In genomic region chr2:203455209-203455608, GRCh38 we compare ENCODE assay signal across 28 cellular contexts.
"Had no signal": no experiment of that assay in that cellular context is flagged by ENCODE, and none has a peak within 500 bp of the region (broad histone marks: within the 10 kb centered on the region; RNA-seq: fewer than 3 reads in every experiment).

No MANE protein-coding gene starts in this region.

- H3K9me3 ChIP-seq: esophagus squamous epithelium, pancreas, right lobe of liver, stomach, thyroid gland had no signal

- H3K4me1 Mint-ChIP-seq: endodermal cell; immature natural killer cell; memory B cell; naive B cell; stimulated activated effector memory CD8-positive, alpha-beta T cell treated with anti-CD3 and anti-CD28 coated beads, Interleukin-12 subunit alpha, Interleukin-12 subunit beta, amount 100 ng/mL, for 72 hours had no signal

- H3K9me3 Mint-ChIP-seq: dendritic cell treated with granulocyte-macrophage colony-stimulating factor and Interleukin-4, amounts not matched to agents 40 ng/mL and 50 ng/mL, for 4 days; endodermal cell; immature natural killer cell; memory B cell; naive B cell; nephron; stimulated activated effector memory CD8-positive, alpha-beta T cell treated with anti-CD3 and anti-CD28 coated beads, Interleukin-12 subunit alpha, Interleukin-12 subunit beta, amount 100 ng/mL, for 72 hours; type B pancreatic cell had no signal

- H3K4me3 Mint-ChIP-seq: dendritic cell treated with granulocyte-macrophage colony-stimulating factor and Interleukin-4, amounts not matched to agents 40 ng/mL and 50 ng/mL, for 4 days; endodermal cell; immature natural killer cell; memory B cell; naive B cell; nephron; stimulated activated effector memory CD8-positive, alpha-beta T cell treated with anti-CD3 and anti-CD28 coated beads, Interleukin-12 subunit alpha, Interleukin-12 subunit beta, amount 100 ng/mL, for 72 hours; type B pancreatic cell had no signal

- H3K27ac Mint-ChIP-seq: dendritic cell treated with granulocyte-macrophage colony-stimulating factor and Interleukin-4, amounts not matched to agents 40 ng/mL and 50 ng/mL, for 4 days; endodermal cell; immature natural killer cell; memory B cell; naive B cell; nephron; stimulated activated effector memory CD8-positive, alpha-beta T cell treated with anti-CD3 and anti-CD28 coated beads, Interleukin-12 subunit alpha, Interleukin-12 subunit beta, amount 100 ng/mL, for 72 hours; type B pancreatic cell had no signal

- H3K27me3 Mint-ChIP-seq: dendritic cell treated with granulocyte-macrophage colony-stimulating factor and Interleukin-4, amounts not matched to agents 40 ng/mL and 50 ng/mL, for 4 days; memory B cell; naive B cell; type B pancreatic cell had no signal

- H3K4me2 ChIP-seq: smooth muscle cell had no signal

- FAIRE-seq: endothelial cell of umbilical vein, frontal cortex, pancreas had no signal

- DNase-seq: cerebellar nuclear complex; effector CD8-positive, alpha-beta T cell; endodermal cell; esophagus squamous epithelium; hypothalamus; immature natural killer cell; islet precursor cell; kidney glomerular epithelial cell; naive B cell; nucleus accumbens; pancreas; retina; right lobe of liver; stimulated activated CD4-positive, alpha-beta T cell treated with anti-CD3 and anti-CD28 coated beads, Interleukin-12 subunit alpha, Interleukin-12 subunit beta, amount 100 ng/mL, for 4 hours; stimulated activated CD4-positive, alpha-beta T cell treated with anti-CD3 and anti-CD28 coated beads, Interleukin-1b, Interleukin-23, amount 100 ng/mL, for 48 hours; stimulated activated CD4-positive, alpha-beta T cell treated with anti-CD3 and anti-CD28 coated beads, Interleukin-4, amount 100 ng/mL, for 24 hours; stimulated activated naive CD4-positive, alpha-beta T cell treated with Interleukin-2 at 50 U/mL for 16 hours; stomach; thyroid gland had no signal

- ATAC-seq: pancreas; right lobe of liver; stimulated activated effector memory CD8-positive, alpha-beta T cell treated with anti-CD3 and anti-CD28 coated beads, Interleukin-12 subunit alpha, Interleukin-12 subunit beta, amount 100 ng/mL, for 72 hours had no signal

- H3K27me3 ChIP-seq: esophagus squamous epithelium, pancreas, right lobe of liver, stomach, thyroid gland had no signal

- H3K36me3 Mint-ChIP-seq: immature natural killer cell, memory B cell, naive B cell had no signal

- H3K36me3 ChIP-seq: pancreas had no signal

- H3K4me3 ChIP-seq: esophagus squamous epithelium, lung, pancreas, right lobe of liver, smooth muscle cell, stomach, thyroid gland had no signal

- H3K27ac ChIP-seq: esophagus squamous epithelium, pancreas, right lobe of liver, thyroid gland had no signal

- H3K4me1 ChIP-seq: pancreas, right lobe of liver, stomach had no signal
